In the genomic region with DNA sequence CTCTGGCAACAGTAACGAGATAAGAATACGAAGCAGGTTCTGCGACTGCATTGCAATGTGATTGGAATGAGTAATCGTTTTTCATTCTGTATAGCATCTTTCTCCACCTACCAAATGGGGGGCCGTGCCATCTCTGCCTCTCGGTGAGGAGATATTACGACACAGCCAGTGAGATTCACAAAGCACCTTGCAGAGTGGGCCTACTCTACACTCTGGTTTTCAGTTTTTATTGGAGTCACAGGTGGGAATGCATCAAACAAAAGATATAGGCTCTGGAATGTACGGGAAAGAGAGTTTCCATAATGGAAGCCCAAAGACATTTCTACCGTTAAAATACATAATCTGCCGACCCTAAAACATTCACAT, we compare ENCODE assay signal across 8 cellular contexts. TPM values are rescaled to one million over a fixed set of nuclear protein-coding genes. Genes with fewer than 3 reads are reported as not detected.
DNase-seq lines count a peak whose midpoint lies in the region; ATAC-seq and TF ChIP-seq lines count a peak whose summit lies in the region.

No MANE protein-coding gene starts in this region.

- in situ Hi-C loops in ACHN (cut with HindIII; ENCODE audit: low pct_ligation_motif_present, low pct_unique_long_range_greater_than_20kb, low sequenced_read_pairs) = no loop called here

- no peaks in the 10 kb centered on the region for H3K9me3 Mint-ChIP-seq in naive B cell

- ATAC-seq in GM21737 (IDR thresholded peaks at IDR 0.05; ENCODE audit: unreplicated experiment) (peak; percentile 7), naive B cell (ENCODE audit: low read depth in 2 of 2) (no peak), HG03280 (IDR thresholded peaks at IDR 0.05; ENCODE audit: unreplicated experiment) (no peak)

- H3K27me3 Mint-ChIP-seq in naive B cell = no peaks in the 10 kb centered on the region

- H3K4me3 Mint-ChIP-seq in naive B cell = peak overlapping the region; percentile 87 to 97 (median 94)

- H3K4me1 ChIP-seq in SJCRH30 (peaks cover 5% of the 10 kb centered on the region; the same call in 1 of the 2 replicates), uterus (peaks cover 0 to 18% of the 10 kb centered on the region in 2 donors)

- H3K27me3 ChIP-seq in SJCRH30 (no peaks in the 10 kb centered on the region), uterus (no peaks in the 10 kb centered on the region)

- H3K9me3 ChIP-seq in SJCRH30 (replicated peaks) (no peaks in the 10 kb centered on the region), uterus (no peaks in the 10 kb centered on the region)

- DNase-seq in ACHN (peak; percentile 32), SJCRH30 (no peak), coronary artery (ENCODE audit: low spot score) (no peak), naive B cell (no peak), uterus (peak in 1 of 2 donors; percentile 43), CD1c-positive myeloid dendritic cell (ENCODE audit: extremely low spot score) (no peak)

- peak overlapping the region; percentile 80 for H3K4me3 ChIP-seq in SJCRH30
- H3K4me3 ChIP-seq in coronary artery = peak overlapping the region; percentile 92
- H3K4me3 ChIP-seq in uterus = peak overlapping the region; percentile 70 to 96

- H3K36me3 Mint-ChIP-seq in naive B cell = no peaks in the 10 kb centered on the region

- peak overlapping the region in 5 of 6 donors; percentile 80 to 98 (median 93) for H3K27ac Mint-ChIP-seq in naive B cell

- intact Hi-C loops in uterus (cut with DNase I; ENCODE audit: low total_unique reads) = no loop called here

- H3K4me1 Mint-ChIP-seq in naive B cell = peaks cover 19 to 25% (median 23%) of the 10 kb centered on the region in 3 donors

- TF ChIP-seq POLR2A in uterus (IDR thresholded peaks at IDR 0.05) = no peak

- H3K36me3 ChIP-seq in SJCRH30 (no peaks in the 10 kb centered on the region), uterus (no peaks in the 10 kb centered on the region)

- no peak for TF ChIP-seq CTCF in coronary artery (IDR thresholded peaks at IDR 0.05)
- no peak for TF ChIP-seq CTCF in uterus (IDR thresholded peaks at IDR 0.05)

- no peak overlapping the region for H3K27ac ChIP-seq in SJCRH30
- H3K27ac ChIP-seq in coronary artery = peak overlapping the region; percentile 88 to 97
- peak overlapping the region; percentile 95 to 96 for H3K27ac ChIP-seq in uterus

RNA-seq across cellular contexts. Expression of a gene that starts 0.5 kb away (rescaled TPM):
- 63.8 and 70.2 TPM in 2 replicates for total RNA-seq in SJCRH30 (2014; rRNA removed; shearing (Covaris generic))
- 10 to 100 TPM; 20.6 to 59.8 (median 27.8) TPM for polyA plus RNA-seq in naive B cell (ENCODE audit: low read depth in 6 of 6)
- 10 to 100 TPM; 52.5 to 86.8 (median 63.9) TPM for total RNA-seq in uterus

RNA-seq across cellular contexts. Expression of a gene that starts 9.6 kb away (rescaled TPM):
- total RNA-seq in SJCRH30 (2014; rRNA removed; shearing (Covaris generic)) = 25.1 and 26.4 TPM in 2 replicates
- 10 to 100 TPM; 15.9 to 22.4 (median 20.8) TPM for polyA plus RNA-seq in naive B cell (ENCODE audit: low read depth in 6 of 6)
- total RNA-seq in uterus = 100 to 1,000 TPM in 1 of 4 donors, 10 to 100 TPM in 3; 49.4 to 158 (median 87.6) TPM
